In the genomic region with DNA sequence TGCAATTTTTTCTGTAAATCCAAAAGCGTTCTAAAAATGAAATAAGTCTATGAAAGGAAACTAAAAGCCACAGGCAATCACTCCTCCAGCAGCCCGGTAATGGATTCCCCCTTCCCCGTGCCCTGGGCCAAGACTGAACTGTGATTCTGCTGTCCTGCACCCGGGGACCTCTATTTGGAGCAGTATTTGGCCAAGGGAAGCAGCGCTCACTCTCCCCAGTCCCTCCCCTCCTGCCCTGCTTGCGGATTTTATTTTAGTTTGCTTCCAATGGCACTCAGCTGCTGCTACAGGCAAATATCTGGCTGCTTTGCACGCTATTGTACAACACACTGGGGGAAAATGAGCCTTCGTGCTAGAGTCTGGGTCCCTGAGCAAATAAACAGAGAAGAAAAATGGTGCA, we compare ENCODE assay signal across 26 cellular contexts.
"Had no signal": no experiment of that assay in that cellular context is flagged by ENCODE, and none has a peak within 500 bp of the region (broad histone marks: within the 10 kb centered on the region; RNA-seq: fewer than 3 reads in every experiment).

No MANE protein-coding gene starts in this region.

- H3K36me3 ChIP-seq: ascending aorta, brain microvascular endothelial cell, heart left ventricle, right lobe of liver, thoracic aorta, uterus had no signal

- ATAC-seq: esophagus mucosa; heart left ventricle; naive thymus-derived CD8-positive, alpha-beta T cell; right lobe of liver; stimulated activated effector memory CD8-positive, alpha-beta T cell treated with anti-CD3 and anti-CD28 coated beads, Interleukin-12 subunit alpha, Interleukin-12 subunit beta, amount 100 ng/mL, for 72 hours had no signal

- H3K9me3 ChIP-seq: ascending aorta, heart left ventricle, right lobe of liver, thoracic aorta, uterus had no signal

- H3K4me1 ChIP-seq: ascending aorta, heart left ventricle, right lobe of liver, uterus had no signal

- DNase-seq: activated CD4-positive, alpha-beta T cell treated with anti-CD3 and anti-CD28 coated beads for 48 hours; activated CD4-positive, alpha-beta T cell treated with anti-CD3 and anti-CD28 coated beads, Interleukin-2, amount 50 U/mL, for 48 hours; activated CD8-positive, alpha-beta memory T cell treated with anti-CD3 and anti-CD28 coated beads for 24 hours; activated gamma-delta T cell; activated naive CD4-positive, alpha-beta T cell treated with anti-CD3 and anti-CD28 coated beads, Interleukin-2, amount 10 ng/mL, durations not matched to agents 7 days and 5 days; activated naive CD8-positive, alpha-beta T cell treated with anti-CD3 and anti-CD28 coated beads, Interleukin-2, amount 10 ng/mL, durations not matched to agents 7 days and 5 days; brain microvascular endothelial cell; endodermal cell; foreskin fibroblast; heart left ventricle; hypothalamus; midbrain; naive thymus-derived CD8-positive, alpha-beta T cell; right lobe of liver; stimulated activated CD4-positive, alpha-beta T cell treated with anti-CD3 and anti-CD28 coated beads, Interleukin-12 subunit alpha, Interleukin-12 subunit beta, amount 100 ng/mL, for 4 hours; stimulated activated CD4-positive, alpha-beta T cell treated with anti-CD3 and anti-CD28 coated beads, Interleukin-4, amount 100 ng/mL, for 1 hour; T-helper 9 cell; trophoblast cell; uterus had no signal

- H3K27ac ChIP-seq: ascending aorta, brain microvascular endothelial cell, heart left ventricle, right lobe of liver, skin epidermis, thoracic aorta, uterus, VCaP had no signal

- FAIRE-seq: TTC549 had no signal

- H3K4me3 ChIP-seq: ascending aorta, heart left ventricle, right lobe of liver, skin epidermis, thoracic aorta, uterus had no signal

- H3K27me3 ChIP-seq: ascending aorta, brain microvascular endothelial cell, heart left ventricle, right lobe of liver, uterus had no signal
